In the genomic region with DNA sequence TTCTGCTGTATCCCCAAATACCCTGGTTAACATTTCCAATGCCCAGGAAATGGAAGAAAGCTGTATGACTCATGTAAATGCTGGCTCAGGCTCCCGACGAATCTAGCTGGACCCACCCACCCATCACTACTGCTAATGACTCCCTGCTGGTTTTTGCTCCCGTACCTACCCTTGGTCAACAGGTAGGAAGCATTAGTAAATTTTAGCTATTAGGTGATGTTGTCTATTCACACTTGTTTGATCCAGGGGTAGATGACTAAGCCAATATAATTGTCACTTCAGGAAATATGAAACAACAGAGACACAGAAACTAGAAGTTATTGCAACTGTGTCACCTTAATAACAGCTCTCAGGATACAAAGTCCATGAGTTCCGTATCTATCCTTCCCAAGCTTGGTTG, we compare ENCODE assay signal across 16 cellular contexts.
A peak's percentile ranks its signal among the peaks of the same experiment; 100 is the strongest.
DNase-seq lines count a peak whose midpoint lies in the region; TF ChIP-seq lines count a peak whose summit lies in the region.
"Had no signal": no experiment of that assay in that cellular context is flagged by ENCODE, and none has a peak within 500 bp of the region (broad histone marks: within the 10 kb centered on the region; RNA-seq: fewer than 3 reads in every experiment).

No MANE protein-coding gene starts in this region.

- no peaks in the 10 kb centered on the region for H3K27me3 Mint-ChIP-seq in neural progenitor cell (ENCODE audit: insufficient read depth, low read depth)

- in situ Hi-C loops in mammary epithelial cell (cut with MboI; ENCODE audit: low sequenced_read_pairs in 2 of 2): no loop called here

- H3K27ac Mint-ChIP-seq in neural progenitor cell: no peak overlapping the region
- H3K27ac Mint-ChIP-seq: activated naive CD8-positive, alpha-beta T cell had no signal

- H3K9me3 ChIP-seq in mammary epithelial cell (replicated peaks; ENCODE audit: insufficient read depth, low read length) (no peaks in the 10 kb centered on the region), neural progenitor cell (ENCODE audit: low read depth) (no peaks in the 10 kb centered on the region)
- no peaks in the 10 kb centered on the region for H3K9me3 ChIP-seq in effector memory CD4-positive, alpha-beta T cell (ENCODE audit: control insufficient read depth, low read length)
- H3K9me3 ChIP-seq: BE2C, prostate gland, thoracic aorta had no signal

- H4K20me1 ChIP-seq in mammary epithelial cell (ENCODE audit: insufficient read depth, low read length) (no peaks in the 10 kb centered on the region), neural progenitor cell (ENCODE audit: low read depth) (no peaks in the 10 kb centered on the region)

- H2AFZ ChIP-seq in mammary epithelial cell (ENCODE audit: low read depth, low read length) (no peak overlapping the region), neural progenitor cell (replicated peaks) (no peak overlapping the region)

- no peak overlapping the region for H3K4me3 Mint-ChIP-seq in neural progenitor cell
- H3K4me3 Mint-ChIP-seq: activated naive CD8-positive, alpha-beta T cell had no signal

- 35% methylated on average over 4 of the region's 4 CpGs for whole genome bisulfite sequencing in mammary epithelial cell (ENCODE audit: low coverage, missing lambda C conversion rate)
- WGBS in lower leg skin, 2 donors: 33 to 45% methylated on average over 4 of the region's 4 CpGs

- intact Hi-C loops in mammary epithelial cell (cut with micrococcal nuclease): loop anchor here (10.0 kb wide), 1 partner anchor 486 kb away; no protein-coding TSS in a partner anchor
- intact Hi-C loops in lower leg skin (cut with DNase I; ENCODE audit: low total_unique reads): no loop called here

- H3K36me3 ChIP-seq in mammary epithelial cell (ENCODE audit: insufficient read depth, low read length) (no peaks in the 10 kb centered on the region), neural progenitor cell (no peaks in the 10 kb centered on the region)
- H3K36me3 ChIP-seq in effector memory CD4-positive, alpha-beta T cell (ENCODE audit: control insufficient read depth, insufficient read depth, low read length): no peaks in the 10 kb centered on the region
- H3K36me3 ChIP-seq: BE2C, prostate gland, thoracic aorta had no signal

- dilution Hi-C loops in mammary epithelial cell (cut with HindIII; ENCODE audit: low sequenced_read_pairs): no loop called here

- no TSS peak for BruUV-seq in mammary epithelial cell (replicated peaks; lab: Mats Ljungman, UMichigan)

- H3K36me3 Mint-ChIP-seq in neural progenitor cell: no peaks in the 10 kb centered on the region

- peaks cover 15% of the 10 kb centered on the region for H3F3A ChIP-seq in neural progenitor cell (ENCODE audit: low read depth)

- no peak for TF ChIP-seq POLR2A in lower leg skin (IDR thresholded peaks at IDR 0.05)

- TF ChIP-seq CTCF in mammary epithelial cell (conservative IDR thresholded peaks at IDR 0.05 in 1 of 2, IDR thresholded peaks at IDR 0.05 in 1 of 2; ENCODE audit: extremely low read depth in 1 of 2, insufficient read depth in 1 of 2, low read depth in 1 of 2, low read length in 2 of 2): no peak
- TF ChIP-seq CTCF in lower leg skin (IDR thresholded peaks at IDR 0.05): no peak
- no peak for TF ChIP-seq CTCF in neural progenitor cell (IDR thresholded peaks at IDR 0.05)

- H3K4me2 ChIP-seq in mammary epithelial cell (ENCODE audit: insufficient read depth, low read depth, low read length) (peak overlapping the region; percentile 16), neural progenitor cell (no peak overlapping the region)

- H3K27ac ChIP-seq in mammary epithelial cell (ENCODE audit: insufficient read depth, low read depth, low read length) (no peak overlapping the region), neural progenitor cell (no peak overlapping the region)
- no peak overlapping the region for H3K27ac ChIP-seq in effector memory CD4-positive, alpha-beta T cell (ENCODE audit: insufficient read depth, low read length, poor library complexity, severe bottlenecking)
- H3K27ac ChIP-seq: coronary artery, prostate gland, thoracic aorta had no signal

- DNase-seq in AG08396 (ENCODE audit: low spot score) (peak; percentile 15), LoVo (ENCODE audit: low spot score) (peak; percentile 74), mammary epithelial cell (peak; percentile 12), lung microvascular endothelial cell (ENCODE audit: low read depth in 2 of 2) (peak; percentile 36 to 63), lower leg skin (ENCODE audit: low spot score in 2 of 2) (no peak), SKM-1 (lab: John Stamatoyannopoulos, UW; ENCODE audit: unreplicated experiment) (no peak), neural progenitor cell (ENCODE audit: low spot score) (no peak)
- no peak for DNase-seq in effector memory CD4-positive, alpha-beta T cell
- DNase-seq: activated CD8-positive, alpha-beta memory T cell treated with anti-CD3 and anti-CD28 coated beads, Interleukin-2, amount 50 U/mL, for 48 hours; BE2C; MM.1S; NCI-H2171 treated with DMSO at 0.1 percent for 48 hours had no signal

- H3K4me3 ChIP-seq in mammary epithelial cell (replicated peaks in 1 of 3; ENCODE audit: insufficient read depth in 1 of 3, low read depth in 2 of 3, low read length in 3 of 3) (no peak overlapping the region), lower leg skin (ENCODE audit: low read depth, poor library complexity, severe bottlenecking) (no peak overlapping the region), neural progenitor cell (no peak overlapping the region)
- H3K4me3 ChIP-seq in effector memory CD4-positive, alpha-beta T cell (ENCODE audit: insufficient read depth, low read depth, low read length, poor library complexity, severe bottlenecking): no peak overlapping the region
- H3K4me3 ChIP-seq: coronary artery, prostate gland, thoracic aorta had no signal

- no peaks in the 10 kb centered on the region for H3K27me3 ChIP-seq in mammary epithelial cell (ENCODE audit: insufficient read depth, low read length)
- no peaks in the 10 kb centered on the region for H3K27me3 ChIP-seq in effector memory CD4-positive, alpha-beta T cell (replicated peaks; ENCODE audit: control insufficient read depth, insufficient read depth, low read length, poor library complexity, severe bottlenecking)
- no peaks in the 10 kb centered on the region for H3K27me3 ChIP-seq in neural progenitor cell
- H3K27me3 ChIP-seq: BE2C had no signal

- H3K9ac ChIP-seq in mammary epithelial cell (ENCODE audit: insufficient read depth, low read length) (no peak overlapping the region), neural progenitor cell (no peak overlapping the region)

- CTCF ChIA-PET in mammary epithelial cell (lab: Charles Lee; ENCODE audit: low non-redundant PET): interaction anchor here (0.6 kb wide), 1 partner anchor 125 kb away, joined by 5 read pairs; no protein-coding TSS in a partner anchor

- no peaks in the 10 kb centered on the region for H3K9me3 Mint-ChIP-seq in neural progenitor cell

- H3K79me2 ChIP-seq in mammary epithelial cell (ENCODE audit: insufficient read depth, low read length) (no peaks in the 10 kb centered on the region), neural progenitor cell (ENCODE audit: low read depth) (no peaks in the 10 kb centered on the region)

- H3K4me1 ChIP-seq in mammary epithelial cell (ENCODE audit: insufficient read depth, low read length) (peaks cover 38% of the 10 kb centered on the region), neural progenitor cell (peaks cover 12% of the 10 kb centered on the region)
- no peaks in the 10 kb centered on the region for H3K4me1 ChIP-seq in effector memory CD4-positive, alpha-beta T cell (ENCODE audit: control insufficient read depth, insufficient read depth, low read length, poor library complexity, severe bottlenecking)
- H3K4me1 ChIP-seq: BE2C, prostate gland had no signal

- H3K4me1 Mint-ChIP-seq in neural progenitor cell: peaks cover 13% of the 10 kb centered on the region

Comparison
In these comparisons a context has a peak if more than half of its experiments do, and no peak if none do; other contexts are left out.
1. DNase-seq: peak in AG08396 (single experiment), LoVo (single experiment), mammary epithelial cell (single experiment) and lung microvascular endothelial cell (2 of 2); none in effector memory CD4-positive, alpha-beta T cell (0 of 3), lower leg skin (0 of 2), SKM-1 (single experiment) and neural progenitor cell (single experiment).